ENCODE assay signal across 21 cellular contexts in the genomic region with DNA sequence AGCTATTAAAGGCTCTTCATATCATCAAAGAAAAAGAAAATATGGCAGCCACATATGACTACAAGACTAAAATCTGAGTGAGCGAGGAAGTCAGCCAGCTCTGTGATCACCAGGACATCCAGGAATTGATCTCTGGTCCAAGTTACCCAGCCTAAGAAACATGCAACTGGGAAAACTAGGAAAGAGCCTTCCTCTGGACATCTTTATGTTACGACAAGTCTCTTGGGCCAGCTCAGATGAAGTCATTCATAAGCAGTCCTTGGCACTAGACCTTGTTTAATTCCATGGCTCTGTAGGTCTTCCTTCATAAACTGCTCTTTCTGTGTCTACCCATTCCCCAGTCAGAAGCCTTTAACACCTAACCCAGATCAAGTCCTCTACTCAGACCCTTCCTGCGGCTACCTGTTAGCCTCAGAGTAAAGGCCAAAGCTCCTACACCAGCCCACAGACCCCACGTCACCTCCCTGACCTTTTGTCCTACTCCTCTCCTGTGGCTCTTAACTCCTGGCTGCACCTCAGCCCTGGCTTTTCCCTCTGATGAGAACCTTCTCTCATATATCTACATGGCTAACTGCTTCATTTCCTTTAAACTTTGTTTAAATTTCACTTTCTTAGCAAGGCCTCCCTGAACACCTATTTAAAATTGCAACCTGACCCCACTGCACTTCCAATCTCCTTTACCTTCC.
"Had no signal": no experiment of that assay in that cellular context is flagged by ENCODE, and none has a peak within 500 bp of the region (broad histone marks: within the 10 kb centered on the region; RNA-seq: fewer than 3 reads in every experiment).

No MANE protein-coding gene starts in this region.

- H3K4me3 ChIP-seq: esophagus muscularis mucosa, gastrocnemius medialis, mucosa of descending colon, pancreas, right lobe of liver, suprapubic skin, thyroid gland had no signal

- H3K4me1 ChIP-seq: esophagus muscularis mucosa, gastrocnemius medialis, pancreas, right lobe of liver, suprapubic skin, thyroid gland had no signal

- H3K9me3 ChIP-seq: esophagus muscularis mucosa, gastrocnemius medialis, mucosa of descending colon, pancreas, right lobe of liver, suprapubic skin, thyroid gland had no signal

- H3K4me3 Mint-ChIP-seq: effector memory CD8-positive, alpha-beta T cell; immature natural killer cell; naive thymus-derived CD8-positive, alpha-beta T cell; neural crest cell; stimulated activated effector memory CD8-positive, alpha-beta T cell treated with anti-CD3 and anti-CD28 coated beads, Interleukin-12 subunit alpha, Interleukin-12 subunit beta, amount 100 ng/mL, for 72 hours; type B pancreatic cell had no signal

- H3K27ac ChIP-seq: epithelial cell of prostate, esophagus muscularis mucosa, gastrocnemius medialis, pancreas, right lobe of liver, suprapubic skin, thyroid gland had no signal

- H3K27ac Mint-ChIP-seq: effector memory CD8-positive, alpha-beta T cell; immature natural killer cell; naive thymus-derived CD8-positive, alpha-beta T cell; progenitor cell of endocrine pancreas; stimulated activated effector memory CD8-positive, alpha-beta T cell treated with anti-CD3 and anti-CD28 coated beads, Interleukin-12 subunit alpha, Interleukin-12 subunit beta, amount 100 ng/mL, for 72 hours; type B pancreatic cell had no signal

- H3K27me3 Mint-ChIP-seq: effector memory CD8-positive, alpha-beta T cell; progenitor cell of endocrine pancreas; type B pancreatic cell had no signal

- DNase-seq: caudate nucleus; effector memory CD8-positive, alpha-beta T cell; gastrocnemius medialis; immature natural killer cell; kidney; mucosa of descending colon; naive thymus-derived CD8-positive, alpha-beta T cell; occipital lobe; pancreas; right lobe of liver; stimulated activated CD4-positive, alpha-beta T cell treated with anti-CD3 and anti-CD28 coated beads, Interleukin-4, amount 100 ng/mL, for 1 hour; stimulated activated CD8-positive, alpha-beta memory T cell treated with anti-CD3 and anti-CD28 coated beads, Interleukin-4, amount 100 ng/mL, for 48 hours; stimulated activated naive CD8-positive, alpha-beta T cell treated with anti-CD3 and anti-CD28 coated beads, Interleukin-15, Interleukin-2, amounts not matched to agents 100 U/mL and 50 U/mL, for 24 hours; thyroid gland had no signal

- ATAC-seq: effector memory CD8-positive, alpha-beta T cell; gastrocnemius medialis; mucosa of descending colon; naive thymus-derived CD8-positive, alpha-beta T cell; pancreas; right lobe of liver; stimulated activated effector memory CD8-positive, alpha-beta T cell treated with anti-CD3 and anti-CD28 coated beads, Interleukin-12 subunit alpha, Interleukin-12 subunit beta, amount 100 ng/mL, for 72 hours; stimulated activated naive CD8-positive, alpha-beta T cell treated with anti-CD3 and anti-CD28 coated beads, Interleukin-15, Interleukin-2, amounts not matched to agents 100 U/mL and 50 U/mL, for 24 hours had no signal

- H3K36me3 ChIP-seq: esophagus muscularis mucosa, gastrocnemius medialis, pancreas, right lobe of liver, suprapubic skin, thyroid gland had no signal

- H3K4me1 Mint-ChIP-seq: immature natural killer cell; neural crest cell; stimulated activated effector memory CD8-positive, alpha-beta T cell treated with anti-CD3 and anti-CD28 coated beads, Interleukin-12 subunit alpha, Interleukin-12 subunit beta, amount 100 ng/mL, for 72 hours had no signal

- H3K27me3 ChIP-seq: esophagus muscularis mucosa, gastrocnemius medialis, pancreas, right lobe of liver, suprapubic skin, thyroid gland had no signal

- H3K9me3 Mint-ChIP-seq: effector memory CD8-positive, alpha-beta T cell; neural crest cell; stimulated activated effector memory CD8-positive, alpha-beta T cell treated with anti-CD3 and anti-CD28 coated beads, Interleukin-12 subunit alpha, Interleukin-12 subunit beta, amount 100 ng/mL, for 72 hours had no signal

- H3K36me3 Mint-ChIP-seq: immature natural killer cell; naive thymus-derived CD8-positive, alpha-beta T cell; stimulated activated effector memory CD8-positive, alpha-beta T cell treated with anti-CD3 and anti-CD28 coated beads, Interleukin-12 subunit alpha, Interleukin-12 subunit beta, amount 100 ng/mL, for 72 hours; type B pancreatic cell had no signal
